31 cellular contexts compared by ENCODE assay signal in the genomic region with DNA sequence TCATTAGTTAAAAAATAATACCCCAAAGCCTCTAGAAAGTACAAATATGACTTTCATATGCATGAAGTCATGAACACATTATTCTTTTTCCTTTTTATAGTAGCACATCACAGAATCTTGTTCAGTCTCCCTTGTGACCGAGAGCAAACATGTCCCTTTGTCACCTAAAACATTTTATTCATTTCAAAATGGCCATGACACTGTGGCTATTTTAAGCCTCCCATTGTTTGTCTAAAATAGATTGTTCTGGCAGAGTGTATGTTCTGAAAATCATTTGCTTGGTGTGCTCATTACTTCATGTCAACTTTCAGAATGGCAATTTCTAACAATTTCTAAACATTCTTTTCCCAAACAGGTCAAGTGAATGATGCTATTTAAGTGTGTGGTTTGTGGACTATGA.
"Had no signal": no experiment of that assay in that cellular context is flagged by ENCODE, and none has a peak within 500 bp of the region (broad histone marks: within the 10 kb centered on the region; RNA-seq: fewer than 3 reads in every experiment).

No MANE protein-coding gene starts in this region.

- H3K4me3 ChIP-seq: adrenal gland, ascending aorta, esophagus muscularis mucosa, gastrocnemius medialis had no signal

- DNase-seq: activated B cell treated with CpG ODN at 0.5 μM for 24 hours; activated CD4-positive, alpha-beta memory T cell treated with anti-CD3 and anti-CD28 coated beads for 36 hours; activated CD4-positive, alpha-beta T cell treated with anti-CD3 and anti-CD28 coated beads for 48 hours; activated CD4-positive, alpha-beta T cell treated with anti-CD3 and anti-CD28 coated beads, Interleukin-2, amount 50 U/mL, for 1 hour; activated CD8-positive, alpha-beta memory T cell treated with anti-CD3 and anti-CD28 coated beads, Interleukin-2, amount 10 ng/mL, durations not matched to agents 7 days and 5 days; activated CD8-positive, alpha-beta memory T cell treated with anti-CD3 and anti-CD28 coated beads, Interleukin-2, amount 50 U/mL, for 4 hours; activated CD8-positive, alpha-beta T cell treated with anti-CD3 and anti-CD28 coated beads, Interleukin-2, amount 10 ng/mL, durations not matched to agents 7 days and 5 days; activated effector memory CD4-positive, alpha-beta T cell treated with anti-CD3 and anti-CD28 coated beads, Interleukin-2, amount 50 U/mL, for 16 hours; activated naive CD4-positive, alpha-beta T cell treated with anti-CD3 and anti-CD28 coated beads for 36 hours; activated naive CD8-positive, alpha-beta T cell treated with anti-CD3 and anti-CD28 coated beads for 36 hours; activated naive CD8-positive, alpha-beta T cell treated with anti-CD3 and anti-CD28 coated beads, Interleukin-2, amount 50 U/mL, for 24 hours; activated T-cell treated with anti-CD3 and anti-CD28 coated beads, Interleukin-2, amount 50 U/mL, for 1 hour; activated T-cell treated with anti-CD3 and anti-CD28 coated beads, Interleukin-2, amount 50 U/mL, for 48 hours; adrenal gland; amygdala; brain microvascular endothelial cell; caudate nucleus; cortex of kidney; dermis blood vessel endothelial cell; effector CD4-positive, alpha-beta T cell; effector memory CD8-positive, alpha-beta T cell; erythroblast; foreskin keratinocyte; gastrocnemius medialis; T-helper 1 cell; T-helper 17 cell; T1000; WERI-Rb-1 had no signal

- H3K27ac ChIP-seq: adrenal gland, ascending aorta, brain microvascular endothelial cell, esophagus muscularis mucosa, foreskin keratinocyte, WERI-Rb-1 had no signal

- ATAC-seq: activated CD4-positive, CD25-positive, alpha-beta regulatory T cell treated with anti-CD3 and anti-CD28 coated beads, Interleukin-2, amount 50 U/mL, for 24 hours; activated CD8-positive, alpha-beta memory T cell treated with anti-CD3 and anti-CD28 coated beads, Interleukin-2, amount 10 ng/mL, durations not matched to agents 7 days and 5 days; activated CD8-positive, alpha-beta T cell treated with anti-CD3 and anti-CD28 coated beads, Interleukin-2, amount 10 ng/mL, durations not matched to agents 7 days and 5 days; activated naive CD8-positive, alpha-beta T cell treated with anti-CD3 and anti-CD28 coated beads, Interleukin-2, amount 50 U/mL, for 24 hours; effector memory CD8-positive, alpha-beta T cell; foreskin keratinocyte; T-helper 17 cell had no signal

- H3K9me3 ChIP-seq: adrenal gland, ascending aorta, esophagus muscularis mucosa, gastrocnemius medialis had no signal

- H3K36me3 ChIP-seq: adrenal gland, ascending aorta, brain microvascular endothelial cell, esophagus muscularis mucosa, gastrocnemius medialis, WERI-Rb-1 had no signal

- H3K27me3 ChIP-seq: adrenal gland, ascending aorta, brain microvascular endothelial cell, esophagus muscularis mucosa, foreskin keratinocyte, gastrocnemius medialis had no signal

- H3K4me1 ChIP-seq: adrenal gland, ascending aorta, esophagus muscularis mucosa, foreskin keratinocyte had no signal
